Comparison of ENCODE assay signal across 8 cellular contexts in genomic region chr1:234598974-234599616, GRCh38. TPM values are rescaled to one million over a fixed set of nuclear protein-coding genes. Genes with fewer than 3 reads are reported as not detected.
DNase-seq lines count a peak whose midpoint lies in the region; ATAC-seq and TF ChIP-seq lines count a peak whose summit lies in the region.

No MANE protein-coding gene starts in this region.

- POLR2A ChIA-PET in activated CD8-positive, alpha-beta T cell treated with anti-CD3 and anti-CD28 coated beads for 36 hours (lab: Charles Lee), result interaction anchor here (0.9 to 5.3 kb wide), 8 partner anchors 8 to 112 kb away, joined by 3 to 67 read pairs (median 4); partner anchors contain the start of gene IRF2BP2

- H3K36me3 Mint-ChIP-seq in activated CD4-positive, alpha-beta T cell treated with anti-CD3 and anti-CD28 coated beads, Interleukin-2, amount 10 ng/mL, durations not matched to agents 24 days and 14 days (ENCODE audit: low read depth), result peaks cover 22% of the 10 kb centered on the region
- peaks cover 21% of the 10 kb centered on the region for H3K36me3 Mint-ChIP-seq in activated CD8-positive, alpha-beta T cell treated with anti-CD3 and anti-CD28 coated beads for 36 hours (ENCODE audit: low read depth)
- peaks cover 16% of the 10 kb centered on the region for H3K36me3 Mint-ChIP-seq in stimulated activated memory B cell treated with anti-CD40 and anti-IgM and Interleukin-4, amounts not matched to agents 10 μg/mL and 1 μg/mL and 100 μg/mL, for 72 hours

- H3K4me1 Mint-ChIP-seq in activated CD4-positive, alpha-beta T cell treated with anti-CD3 and anti-CD28 coated beads, Interleukin-2, amount 10 ng/mL, durations not matched to agents 24 days and 14 days, result peaks cover 45% of the 10 kb centered on the region
- H3K4me1 Mint-ChIP-seq in activated CD8-positive, alpha-beta T cell treated with anti-CD3 and anti-CD28 coated beads for 36 hours (ENCODE audit: low read depth), result peaks cover 59% of the 10 kb centered on the region
- H3K4me1 Mint-ChIP-seq in stimulated activated memory B cell treated with anti-CD40 and anti-IgM and Interleukin-4, amounts not matched to agents 10 μg/mL and 1 μg/mL and 100 μg/mL, for 72 hours, result peaks cover 50% of the 10 kb centered on the region

- 100% methylated on average over 1 of the region's 1 CpG for WGBS in iPS DF 6.9 (ENCODE audit: insufficient coverage, insufficient read length)

- intact Hi-C loops in activated CD4-positive, alpha-beta T cell treated with anti-CD3 and anti-CD28 coated beads, Interleukin-2, amount 10 ng/mL, durations not matched to agents 24 days and 14 days (cut with micrococcal nuclease), result loop anchor here (1.0 kb wide), 1 partner anchor 98 kb away; no protein-coding TSS in a partner anchor
- intact Hi-C loops in activated CD8-positive, alpha-beta T cell treated with anti-CD3 and anti-CD28 coated beads for 36 hours (cut with micrococcal nuclease), result loop anchor here (2.0 kb wide), 1 partner anchor 98 kb away; no protein-coding TSS in a partner anchor

- CTCF ChIA-PET in activated CD8-positive, alpha-beta T cell treated with anti-CD3 and anti-CD28 coated beads for 36 hours (lab: Charles Lee), result interaction anchor here (0.9 to 3.3 kb wide), 6 partner anchors 99 to 484 kb away, joined by 3 to 18 read pairs (median 6); no protein-coding TSS in a partner anchor

- no peaks in the 10 kb centered on the region for H3K36me3 ChIP-seq in iPS DF 6.9 (ENCODE audit: control insufficient read depth, insufficient read depth, low read length)

- H3K4me3 Mint-ChIP-seq in activated CD4-positive, alpha-beta T cell treated with anti-CD3 and anti-CD28 coated beads, Interleukin-2, amount 10 ng/mL, durations not matched to agents 24 days and 14 days, result peak overlapping the region; percentile 89
- H3K4me3 Mint-ChIP-seq in activated CD8-positive, alpha-beta T cell treated with anti-CD3 and anti-CD28 coated beads for 36 hours, result peak overlapping the region; percentile 87
- peak overlapping the region; percentile 87 for H3K4me3 Mint-ChIP-seq in stimulated activated memory B cell treated with anti-CD40 and anti-IgM and Interleukin-4, amounts not matched to agents 10 μg/mL and 1 μg/mL and 100 μg/mL, for 72 hours

- ATAC-seq in activated CD8-positive, alpha-beta T cell treated with anti-CD3 and anti-CD28 coated beads for 36 hours, result no peak
- ATAC-seq in stimulated activated memory B cell treated with anti-CD40 and anti-IgM and Interleukin-4, amounts not matched to agents 10 μg/mL and 1 μg/mL and 100 μg/mL, for 72 hours, result no peak
- ATAC-seq in GM18873 (IDR thresholded peaks at IDR 0.05; ENCODE audit: low FRiP score, unreplicated experiment) (no peak), HG02571 (IDR thresholded peaks at IDR 0.05; ENCODE audit: unreplicated experiment) (no peak), HG03280 (IDR thresholded peaks at IDR 0.05; ENCODE audit: unreplicated experiment) (no peak)

- H3K27ac ChIP-seq in iPS DF 6.9 (ENCODE audit: low read length), result no peak overlapping the region

- H3K27me3 Mint-ChIP-seq in activated CD4-positive, alpha-beta T cell treated with anti-CD3 and anti-CD28 coated beads, Interleukin-2, amount 10 ng/mL, durations not matched to agents 24 days and 14 days, result no peaks in the 10 kb centered on the region
- no peaks in the 10 kb centered on the region for H3K27me3 Mint-ChIP-seq in activated CD8-positive, alpha-beta T cell treated with anti-CD3 and anti-CD28 coated beads for 36 hours
- H3K27me3 Mint-ChIP-seq in stimulated activated memory B cell treated with anti-CD40 and anti-IgM and Interleukin-4, amounts not matched to agents 10 μg/mL and 1 μg/mL and 100 μg/mL, for 72 hours, result no peaks in the 10 kb centered on the region

- no peak for DNase-seq in activated CD4-positive, alpha-beta T cell treated with anti-CD3 and anti-CD28 coated beads, Interleukin-2, amount 10 ng/mL, durations not matched to agents 24 days and 14 days
- no peak for DNase-seq in activated CD4-positive, alpha-beta T cell treated with anti-CD3 and anti-CD28 coated beads, Interleukin-2, amount 50 U/mL, for 1 hour
- no peak for DNase-seq in activated CD8-positive, alpha-beta T cell treated with anti-CD3 and anti-CD28 coated beads for 36 hours
- no peak for DNase-seq in iPS DF 6.9 (ENCODE audit: low read depth, low spot score)

- no peaks in the 10 kb centered on the region for H3K9me3 ChIP-seq in iPS DF 6.9 (ENCODE audit: control insufficient read depth, insufficient read depth, low read length)

- peaks cover 4% of the 10 kb centered on the region for H3K9me3 Mint-ChIP-seq in activated CD4-positive, alpha-beta T cell treated with anti-CD3 and anti-CD28 coated beads, Interleukin-2, amount 10 ng/mL, durations not matched to agents 24 days and 14 days
- no peaks in the 10 kb centered on the region for H3K9me3 Mint-ChIP-seq in activated CD8-positive, alpha-beta T cell treated with anti-CD3 and anti-CD28 coated beads for 36 hours
- no peaks in the 10 kb centered on the region for H3K9me3 Mint-ChIP-seq in stimulated activated memory B cell treated with anti-CD40 and anti-IgM and Interleukin-4, amounts not matched to agents 10 μg/mL and 1 μg/mL and 100 μg/mL, for 72 hours

- no peaks in the 10 kb centered on the region for H3K27me3 ChIP-seq in iPS DF 6.9 (ENCODE audit: control insufficient read depth, insufficient read depth, low read length)

- no peak for TF ChIP-seq CTCF in activated CD8-positive, alpha-beta T cell treated with anti-CD3 and anti-CD28 coated beads for 36 hours (IDR thresholded peaks at IDR 0.05)

- peak overlapping the region; percentile 35; the same call in 1 of the 2 replicates for H3K4me3 ChIP-seq in iPS DF 6.9 (ENCODE audit: low read length)

- no peaks in the 10 kb centered on the region for H3K4me1 ChIP-seq in iPS DF 6.9 (ENCODE audit: control insufficient read depth, insufficient read depth, low read length)

- H3K27ac Mint-ChIP-seq in activated CD4-positive, alpha-beta T cell treated with anti-CD3 and anti-CD28 coated beads, Interleukin-2, amount 10 ng/mL, durations not matched to agents 24 days and 14 days, result peak overlapping the region; percentile 97
- H3K27ac Mint-ChIP-seq in activated CD8-positive, alpha-beta T cell treated with anti-CD3 and anti-CD28 coated beads for 36 hours, result peak overlapping the region; percentile 95
- peak overlapping the region; percentile 86 for H3K27ac Mint-ChIP-seq in stimulated activated memory B cell treated with anti-CD40 and anti-IgM and Interleukin-4, amounts not matched to agents 10 μg/mL and 1 μg/mL and 100 μg/mL, for 72 hours

RNA-seq across cellular contexts. Expression of gene IRF2BP2, which starts 10.9 kb away (rescaled TPM):
- total RNA-seq in activated CD4-positive, alpha-beta T cell treated with anti-CD3 and anti-CD28 coated beads, Interleukin-2, amount 10 ng/mL, durations not matched to agents 24 days and 14 days, result 206 and 217 TPM in 2 replicates
- 100 to 1,000 TPM; 148 to 155 TPM for total RNA-seq in activated CD8-positive, alpha-beta T cell treated with anti-CD3 and anti-CD28 coated beads for 36 hours
